ENCODE assay signal across 23 cellular contexts in genomic region chr1:69252696-69253095, GRCh38.
"Had no signal": no experiment of that assay in that cellular context is flagged by ENCODE, and none has a peak within 500 bp of the region (broad histone marks: within the 10 kb centered on the region; RNA-seq: fewer than 3 reads in every experiment).

No MANE protein-coding gene starts in this region.

- H3K27ac ChIP-seq: HL-60, SJCRH30 had no signal

- H3K9me3 ChIP-seq: SJCRH30 had no signal

- FAIRE-seq: RCC 7860 had no signal

- H3K4me3 ChIP-seq: SJCRH30 had no signal

- H3K4me1 ChIP-seq: SJCRH30 had no signal

- H3K36me3 ChIP-seq: SJCRH30 had no signal

- DNase-seq: KBM-7, MV-4-11, NCI-H1048, NCI-H1105, NCI-H1417, NCI-H1436 treated with DMSO at 0.1 percent for 48 hours, NCI-H1694, NCI-H187 treated with DMSO at 0.1 percent for 48 hours, NCI-H2029 treated with DMSO at 0.1 percent for 48 hours, NCI-H2171 treated with DMSO at 0.1 percent for 48 hours, NCI-H226, NCI-H446, NCI-H510A, NCI-H524 treated with DMSO at 0.1 percent for 48 hours, NCI-H69, NCI-H774, SHP77 treated with DMSO at 0.1 percent for 48 hours, SJCRH30, T-helper 1 cell had no signal

- H3K27me3 ChIP-seq: SJCRH30 had no signal

- ATAC-seq: Right ventricle myocardium inferior, SK-N-SH treated with all-trans-retinoic acid at 6 μM for 48 hours had no signal
